In the genomic region with DNA sequence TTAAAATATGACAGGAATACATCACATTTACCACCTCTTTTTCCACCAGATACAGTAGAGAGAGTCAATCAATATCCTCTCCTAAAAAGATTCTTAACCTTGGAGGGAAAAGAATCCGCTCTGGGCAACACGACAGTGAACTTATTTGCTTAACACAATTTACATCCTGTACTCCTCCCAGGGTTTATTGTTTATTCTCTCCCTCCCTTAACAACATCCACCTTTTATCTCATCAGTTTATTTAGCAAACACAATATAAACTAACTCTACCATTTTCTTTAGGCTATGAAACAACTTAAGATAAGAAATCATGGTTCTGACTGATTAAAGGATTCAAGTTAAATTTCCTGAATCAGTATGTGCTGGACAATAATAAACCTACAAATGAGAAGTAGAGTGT, we compare ENCODE assay signal across 16 cellular contexts. TPM values are rescaled to one million over a fixed set of nuclear protein-coding genes. Genes with fewer than 3 reads are reported as not detected.
A peak's percentile ranks its signal among the peaks of the same experiment; 100 is the strongest.
DNase-seq lines count a peak whose midpoint lies in the region; ATAC-seq and TF ChIP-seq lines count a peak whose summit lies in the region.
"Had no signal": no experiment of that assay in that cellular context is flagged by ENCODE, and none has a peak within 500 bp of the region (broad histone marks: within the 10 kb centered on the region; RNA-seq: fewer than 3 reads in every experiment).

No MANE protein-coding gene starts in this region.

- intact Hi-C loops in stomach (cut with DNase I; ENCODE audit: low total_unique reads) = no loop called here

- H4K20me1 ChIP-seq in SK-N-SH (ENCODE audit: insufficient read depth) (no peaks in the 10 kb centered on the region), OCI-LY1 (ENCODE audit: insufficient read depth, low read length) (no peaks in the 10 kb centered on the region)

- H3F3A ChIP-seq in SK-N-SH (replicated peaks; ENCODE audit: insufficient read depth) = no peaks in the 10 kb centered on the region
- no peaks in the 10 kb centered on the region for H3F3A ChIP-seq in OCI-LY1 (ENCODE audit: insufficient read depth, low read length)

- no peak for TF ChIP-seq POLR2A in stomach (IDR thresholded peaks at IDR 0.05)

- H3K4me3 ChIP-seq in SK-N-SH (ENCODE audit: low read depth in 2 of 2, low read length in 1 of 2) (no peak overlapping the region), OCI-LY1 (ENCODE audit: low read depth, low read length, poor library complexity, severe bottlenecking) (no peak overlapping the region), stomach (no peak overlapping the region), SJCRH30 (no peak overlapping the region)
- H3K4me3 ChIP-seq: colonic mucosa, prostate gland had no signal

- H3K4me2 ChIP-seq in SK-N-SH (no peak overlapping the region), OCI-LY1 (ENCODE audit: low read length) (peak overlapping the region; percentile 44; the same call in 1 of the 2 replicates)

- WGBS in SK-N-SH (ENCODE audit: low lambda C conversion rate) = 73% methylated on average over 2 of the region's 2 CpGs
- 26 to 55% (median 31%) methylated on average over 2 of the region's 2 CpGs for WGBS in stomach, 5 donors

- H3K27me3 ChIP-seq in SK-N-SH (ENCODE audit: insufficient read depth) (no peaks in the 10 kb centered on the region), OCI-LY1 (ENCODE audit: insufficient read depth, low read length) (no peaks in the 10 kb centered on the region), stomach (no peaks in the 10 kb centered on the region), SJCRH30 (no peaks in the 10 kb centered on the region)
- H3K27me3 ChIP-seq: colonic mucosa had no signal

- POLR2A ChIA-PET in SK-N-SH (lab: Yijun Ruan, JAX) = no interaction called here

- H3K9me3 ChIP-seq in SK-N-SH (no peaks in the 10 kb centered on the region), OCI-LY1 (ENCODE audit: low read length) (no peaks in the 10 kb centered on the region), stomach (no peaks in the 10 kb centered on the region), SJCRH30 (replicated peaks) (0 out of 2 replicates have a peak, but pooled peaks cover 5% of the 10 kb centered on the region)
- H3K9me3 ChIP-seq: colonic mucosa, prostate gland had no signal

- peaks cover 16% of the 10 kb centered on the region; the same call in 1 of the 2 replicates for H3K79me2 ChIP-seq in SK-N-SH (ENCODE audit: insufficient read depth)
- H3K79me2 ChIP-seq in OCI-LY1 (ENCODE audit: insufficient read depth, low read length) = no peaks in the 10 kb centered on the region

- ATAC-seq in SK-N-SH treated with all-trans-retinoic acid at 6 μM for 48 hours (no peak), HG02610 (IDR thresholded peaks at IDR 0.05; ENCODE audit: unreplicated experiment) (peak; percentile 13)

- peak overlapping the region in 1 of 2 experiments; percentile 44; a peak in 2 of 4 replicates for H3K27ac ChIP-seq in SK-N-SH (ENCODE audit: low read depth in 2 of 2, low read length in 1 of 2)
- peak overlapping the region; percentile 34 for H3K27ac ChIP-seq in OCI-LY1 (ENCODE audit: low read depth, low read length, poor library complexity, severe bottlenecking)
- H3K27ac ChIP-seq in stomach = peak overlapping the region in 3 of 5 donors; percentile 20 to 44 (median 44)
- no peak overlapping the region for H3K27ac ChIP-seq in SJCRH30
- H3K27ac ChIP-seq: colonic mucosa had no signal

- H3K9ac ChIP-seq in SK-N-SH = no peak overlapping the region
- H3K9ac ChIP-seq in OCI-LY1 (ENCODE audit: low read length) = no peak overlapping the region

- H3K9me2 ChIP-seq in SK-N-SH (no peaks in the 10 kb centered on the region), OCI-LY1 (ENCODE audit: low read depth, low read length) (no peaks in the 10 kb centered on the region)

- TF ChIP-seq RAD21 in SK-N-SH (IDR thresholded peaks at IDR 0.05; ENCODE audit: low read length) = no peak

- CTCF ChIA-PET in SK-N-SH (lab: Yijun Ruan, JAX) = interaction anchor here (1.2 kb wide), 1 partner anchor 10 kb away, joined by 4 read pairs; no protein-coding TSS in a partner anchor

- DNase-seq in SK-N-SH (peak; percentile 8), stomach (no peak), 8988T (no peak), iPS-NIHi11 (ENCODE audit: low spot score) (no peak), SJCRH30 (no peak)
- DNase-seq: Calu3; colonic mucosa; HCEC 1CT; NCI-H2107; OCI-M1; stimulated activated CD4-positive, alpha-beta T cell treated with anti-CD3 and anti-CD28 coated beads, Interleukin-15, amount 100 ng/mL, for 24 hours; SW 1271 had no signal

- no peak overlapping the region for H2AFZ ChIP-seq in SK-N-SH (ENCODE audit: low read depth)
- no peak overlapping the region for H2AFZ ChIP-seq in OCI-LY1 (ENCODE audit: low read length)

- H3K4me1 ChIP-seq in SK-N-SH (ENCODE audit: control insufficient read depth in 1 of 2, insufficient read depth in 2 of 2, low read depth in 1 of 2, low read length in 1 of 2) (peaks cover 0 to 5% of the 10 kb centered on the region in 2 experiments; a peak in 3 of 4 replicates), OCI-LY1 (ENCODE audit: insufficient read depth, low read length, severe bottlenecking) (peaks cover 22% of the 10 kb centered on the region), stomach (peaks cover 16 to 64% (median 38%) of the 10 kb centered on the region in 4 donors), SJCRH30 (no peaks in the 10 kb centered on the region; the same call in 1 of the 2 replicates)
- H3K4me1 ChIP-seq: prostate gland had no signal

- peaks cover 0 to 11% of the 10 kb centered on the region in 2 experiments for H3K36me3 ChIP-seq in SK-N-SH (replicated peaks in 1 of 2; ENCODE audit: control insufficient read depth in 1 of 2, insufficient read depth in 2 of 2, low read length in 1 of 2)
- peaks cover 7% of the 10 kb centered on the region for H3K36me3 ChIP-seq in OCI-LY1 (ENCODE audit: insufficient read depth, low read length)
- peaks cover 0 to 5% (median 2%) of the 10 kb centered on the region in 4 donors for H3K36me3 ChIP-seq in stomach
- peaks cover 6% of the 10 kb centered on the region for H3K36me3 ChIP-seq in SJCRH30
- H3K36me3 ChIP-seq: colonic mucosa, prostate gland had no signal

- TF ChIP-seq CTCF in SK-N-SH (IDR thresholded peaks at IDR 0.05) (no peak), OCI-LY1 (IDR thresholded peaks at IDR 0.05; ENCODE audit: low read length) (no peak), stomach (IDR thresholded peaks at IDR 0.05) (no peak)

- TF ChIP-seq EP300 in SK-N-SH (IDR thresholded peaks at IDR 0.05; ENCODE audit: borderline replicate concordance in 1 of 2, low read depth in 1 of 2, low read length in 1 of 2) (no peak), stomach (IDR thresholded peaks at IDR 0.05) (no peak)

TF ChIP-seq in SK-N-SH, 30 proteins besides CTCF, POLR2A, EP300 and RAD21 (continues in another document):
- TF ChIP-seq FOXJ3 (CRISPR knock-in tag; IDR thresholded peaks at IDR 0.05) (no peak), GABPA (IDR thresholded peaks at IDR 0.05; ENCODE audit: low read depth) (no peak), FOXM1 (IDR thresholded peaks at IDR 0.05; ENCODE audit: low read depth) (no peak), JUND (IDR thresholded peaks at IDR 0.05) (no peak), TAF1 (IDR thresholded peaks at IDR 0.05; ENCODE audit: borderline replicate concordance, low read depth, low read length) (no peak)

TF ChIP-seq in SK-N-SH treated with all-trans-retinoic acid at 6 μM for 48 hours, 23 proteins besides CTCF, POLR2A, EP300 and RAD21 (continues in another document):
- TF ChIP-seq OSR1 (CRISPR knock-in tag; IDR thresholded peaks at IDR 0.05) (no peak), TOX (CRISPR knock-in tag; IDR thresholded peaks at IDR 0.05; ENCODE audit: borderline replicate concordance) (no peak), ZC3H10 (CRISPR knock-in tag; IDR thresholded peaks at IDR 0.05) (no peak), CSRNP3 (CRISPR knock-in tag; IDR thresholded peaks at IDR 0.05) (no peak), GLIS3 (CRISPR knock-in tag; IDR thresholded peaks at IDR 0.05) (no peak), ZNF70 (CRISPR knock-in tag; IDR thresholded peaks at IDR 0.05) (no peak), ZNF565 (CRISPR knock-in tag; conservative IDR thresholded peaks at IDR 0.05; ENCODE audit: low read depth) (no peak), SNAI2 (CRISPR knock-in tag; IDR thresholded peaks at IDR 0.05) (no peak)

RNA-seq across cellular contexts. Expression of gene CERT1, which starts 50.9 kb away (rescaled TPM):
- polyA plus RNA-seq in SK-N-SH (2012; rRNA removed) (4.5 and 5.3 TPM in 2 replicates), stomach (10 to 100 TPM in 1 of 3 donors, 1 to 10 TPM in 2; 7.3 to 10.5 (median 9.0) TPM)
- polyA plus RNA-seq in SK-N-SH (2012; cell fraction: cytosol; rRNA removed) = 6.6 and 7.3 TPM in 2 replicates
- 4.2 and 5.1 TPM in 2 replicates for polyA plus RNA-seq in SK-N-SH (2012; cell fraction: nucleus; rRNA removed)
- total RNA-seq in stomach = 10 to 100 TPM; 19.1 to 81.0 (median 41.3) TPM
- 24.7 and 28.8 TPM in 2 replicates for total RNA-seq in SJCRH30 (2014; rRNA removed; shearing (Covaris generic))

RNA-seq across cellular contexts. Expression of gene POLK, which starts 51.2 kb away (rescaled TPM):
- 5.5 and 8.2 TPM in 2 replicates for polyA plus RNA-seq in SK-N-SH (2012; rRNA removed)
- 7.7 and 9.5 TPM in 2 replicates for polyA plus RNA-seq in SK-N-SH (2012; cell fraction: cytosol; rRNA removed)
- polyA plus RNA-seq in SK-N-SH (2012; cell fraction: nucleus; rRNA removed) = 8.8 and 15.0 TPM in 2 replicates
- total RNA-seq in stomach = 100 to 1,000 TPM in 1 of 5 donors, 10 to 100 TPM in 4; 11.9 to 145 (median 69.2) TPM
- 1 to 10 TPM; 3.7 to 4.7 (median 4.6) TPM for polyA plus RNA-seq in stomach
- 23.4 and 27.7 TPM in 2 replicates for total RNA-seq in SJCRH30 (2014; rRNA removed; shearing (Covaris generic))
